ENCODE assay signal across 1 cellular context in genomic region chr21:36428789-36429671, GRCh38.
TF ChIP-seq lines count a peak whose summit lies in the region.

No MANE protein-coding gene starts in this region.

TF ChIP-seq in A549, 52 proteins besides CTCF, POLR2A, EP300 and RAD21 (continued from another document):
- no peak for TF ChIP-seq ATOH8 (CRISPR knock-in tag; IDR thresholded peaks at IDR 0.05; ENCODE audit: low read depth)
- no peak for TF ChIP-seq ZSCAN20 (CRISPR knock-in tag; IDR thresholded peaks at IDR 0.05)
- TF ChIP-seq FOSB (CRISPR knock-in tag; IDR thresholded peaks at IDR 0.05), result no peak
- TF ChIP-seq SREBF2 (IDR thresholded peaks at IDR 0.05), result no peak
- no peak for TF ChIP-seq MYC (IDR thresholded peaks at IDR 0.05; ENCODE audit: borderline replicate concordance, low read length)
- no peak for TF ChIP-seq RARB (CRISPR knock-in tag; IDR thresholded peaks at IDR 0.05)
- TF ChIP-seq EHMT2 (IDR thresholded peaks at IDR 0.05; ENCODE audit: low read depth), result no peak
- TF ChIP-seq RNF2 (IDR thresholded peaks at IDR 0.05; ENCODE audit: borderline replicate concordance, low read depth), result no peak
- no peak for TF ChIP-seq ZC3H11A (IDR thresholded peaks at IDR 0.05)
- no peak for TF ChIP-seq GATA3 (IDR thresholded peaks at IDR 0.05; ENCODE audit: borderline replicate concordance)
